23 cellular contexts compared by ENCODE assay signal in genomic region chr1:220915954-220916353, GRCh38.
DNase-seq lines count a peak whose midpoint lies in the region; ATAC-seq and TF ChIP-seq lines count a peak whose summit lies in the region.
"Had no signal": no experiment of that assay in that cellular context is flagged by ENCODE, and none has a peak within 500 bp of the region (broad histone marks: within the 10 kb centered on the region; RNA-seq: fewer than 3 reads in every experiment).

No MANE protein-coding gene starts in this region.

- H3K4me3 ChIP-seq in BLaER1 treated with 17β-estradiol and CSF1 and Interleukin-3, amounts not matched to agents 10 nM and 100 nM, result no peak overlapping the region
- H3K4me3 ChIP-seq: A549, BLaER1, GM12878 had no signal

- H3K4me1 ChIP-seq in BLaER1 treated with 17β-estradiol and CSF1 and Interleukin-3, amounts not matched to agents 10 nM and 100 nM, result peaks cover 15 to 40% (median 26%) of the 10 kb centered on the region in 10 experiments
- H3K4me1 ChIP-seq: BE2C, Caco-2 had no signal

- H3K9ac ChIP-seq in BLaER1 treated with 17β-estradiol and CSF1 and Interleukin-3, amounts not matched to agents 10 nM and 100 nM, result no peak overlapping the region
- H3K9ac ChIP-seq: BLaER1 had no signal

- peak overlapping the region; percentile 19 for H3K27ac Mint-ChIP-seq in nephron progenitor cell
- H3K27ac Mint-ChIP-seq: CD4-positive, alpha-beta T cell; CD8-positive, alpha-beta T cell had no signal

- TF ChIP-seq CTCF in VCaP (conservative IDR thresholded peaks at IDR 0.05), result no peak
- TF ChIP-seq CTCF in nephron progenitor cell (IDR thresholded peaks at IDR 0.05), result no peak
- TF ChIP-seq CTCF in GM20000 (IDR thresholded peaks at IDR 0.05; ENCODE audit: extremely low read depth, missing control alignments), result no peak

- peaks cover 10% of the 10 kb centered on the region for H3K27me3 Mint-ChIP-seq in nephron progenitor cell (ENCODE audit: low read depth, poor library complexity)

- no peaks in the 10 kb centered on the region for H3K36me3 ChIP-seq in BLaER1 treated with 17β-estradiol and CSF1 and Interleukin-3, amounts not matched to agents 10 nM and 100 nM
- H3K36me3 ChIP-seq: BE2C, BLaER1 had no signal

- H3K27ac ChIP-seq in BLaER1 treated with 17β-estradiol and CSF1 and Interleukin-3, amounts not matched to agents 10 nM and 100 nM, result no peak overlapping the region
- H3K27ac ChIP-seq in VCaP, result peak overlapping the region; percentile 78; the same call in 1 of the 2 replicates
- H3K27ac ChIP-seq: 22Rv1, A549, BLaER1, C4-2B had no signal

- DNase-seq in nephron progenitor cell (no peak), AML-193 (lab: John Stamatoyannopoulos, UW) (no peak), GM20000 (ENCODE audit: low spot score) (no peak)
- DNase-seq: BE2C; Caco-2; Calu3; CD4-positive, alpha-beta T cell; CD8-positive, alpha-beta T cell; DMS 273 treated with DMSO at 0.1 percent for 48 hours; DMS153; DMS53; DMS79; DND-41; EL; GDM1 had no signal

- no peak for ATAC-seq in HG03108 (IDR thresholded peaks at IDR 0.05; ENCODE audit: unreplicated experiment)
- ATAC-seq: A549; CD8-positive, alpha-beta T cell; GM12878 had no signal

- H4K20me1 ChIP-seq in BLaER1 treated with 17β-estradiol and CSF1 and Interleukin-3, amounts not matched to agents 10 nM and 100 nM, result no peaks in the 10 kb centered on the region
- H4K20me1 ChIP-seq: BLaER1 had no signal

- peaks cover 70% of the 10 kb centered on the region for H3K4me1 Mint-ChIP-seq in nephron progenitor cell

- H3K27me3 ChIP-seq in BLaER1 treated with 17β-estradiol and CSF1 and Interleukin-3, amounts not matched to agents 10 nM and 100 nM, result no peaks in the 10 kb centered on the region
- H3K27me3 ChIP-seq: BE2C, BLaER1 had no signal

- H3K4me3 Mint-ChIP-seq in nephron progenitor cell, result no peak overlapping the region
- H3K4me3 Mint-ChIP-seq: CD4-positive, alpha-beta T cell; CD8-positive, alpha-beta T cell had no signal

- no peaks in the 10 kb centered on the region for H3K36me3 Mint-ChIP-seq in nephron progenitor cell (ENCODE audit: low read depth)
- H3K36me3 Mint-ChIP-seq: CD8-positive, alpha-beta T cell had no signal

- H3K9me3 ChIP-seq in BLaER1 treated with 17β-estradiol and CSF1 and Interleukin-3, amounts not matched to agents 10 nM and 100 nM (replicated peaks in 1 of 11), result no peaks in the 10 kb centered on the region
- H3K9me3 ChIP-seq: A549, BE2C, BLaER1, Caco-2 had no signal

- no peaks in the 10 kb centered on the region for H3K9me3 Mint-ChIP-seq in nephron progenitor cell
- H3K9me3 Mint-ChIP-seq: CD4-positive, alpha-beta T cell; CD8-positive, alpha-beta T cell had no signal

- H3K4me2 ChIP-seq in BLaER1 treated with 17β-estradiol and CSF1 and Interleukin-3, amounts not matched to agents 10 nM and 100 nM, result peak overlapping the region in 6 of 11 experiments; percentile 66 to 86 (median 78); a peak in 11 of 22 replicates
- H3K4me2 ChIP-seq: A549 had no signal
